In genomic region chr1:232422901-232423300, GRCh38 we compare ENCODE assay signal across 26 cellular contexts.
DNase-seq lines count a peak whose midpoint lies in the region; ATAC-seq, FAIRE-seq and TF ChIP-seq lines count a peak whose summit lies in the region.
"Had no signal": no experiment of that assay in that cellular context is flagged by ENCODE, and none has a peak within 500 bp of the region (broad histone marks: within the 10 kb centered on the region; RNA-seq: fewer than 3 reads in every experiment).

No MANE protein-coding gene starts in this region.

- H3K4me3 ChIP-seq in MG63 (no peak overlapping the region), osteoblast (ENCODE audit: insufficient read depth, low read length) (no peak overlapping the region)
- H3K4me3 ChIP-seq: cardiac muscle cell, dorsolateral prefrontal cortex, K562, neural progenitor cell, spleen had no signal

- DNase-seq in D721Med (ENCODE audit: insufficient read length, low spot score) = no peak
- peak; percentile 30 for DNase-seq in MG63
- DNase-seq in amniotic epithelial cell (ENCODE audit: low read depth) = peak; percentile 32
- no peak for DNase-seq in foreskin keratinocyte
- no peak for DNase-seq in left cardiac atrium
- no peak for DNase-seq in NCI-H774 (lab: John Stamatoyannopoulos, UW)
- DNase-seq in osteoblast (ENCODE audit: insufficient read length, low spot score, missing footprints) = no peak
- DNase-seq: ACHN; activated naive CD8-positive, alpha-beta T cell treated with anti-CD3 and anti-CD28 coated beads, Interleukin-2, amount 50 U/mL, for 24 hours; dorsolateral prefrontal cortex; GF-D8; head of caudate nucleus; HFFc6; left ventricle myocardium superior; NCI-H1105 treated with DMSO at 0.1 percent for 48 hours; NCI-H526; OCI-M1; spleen had no signal

- ATAC-seq in foreskin keratinocyte (peak; percentile 66), left cardiac atrium (no peak), HG02798 (IDR thresholded peaks at IDR 0.05; ENCODE audit: poor library complexity, unreplicated experiment) (no peak)
- ATAC-seq: activated CD4-positive, CD25-positive, alpha-beta regulatory T cell treated with anti-CD3 and anti-CD28 coated beads, Interleukin-2, amount 50 U/mL, for 24 hours; activated naive CD8-positive, alpha-beta T cell treated with anti-CD3 and anti-CD28 coated beads, Interleukin-2, amount 50 U/mL, for 24 hours; activated T-helper 17 cell treated with anti-CD3 and anti-CD28 coated beads, Interleukin-2, amount 50 U/mL, for 72 hours; K562; left ventricle myocardium superior had no signal

- H3K27me3 ChIP-seq in MG63 (no peaks in the 10 kb centered on the region), foreskin keratinocyte (no peaks in the 10 kb centered on the region), osteoblast (ENCODE audit: insufficient read depth, low read length) (no peaks in the 10 kb centered on the region)
- H3K27me3 ChIP-seq: cardiac muscle cell, dorsolateral prefrontal cortex, neural progenitor cell, spleen had no signal

- H3K4me2 ChIP-seq in osteoblast (ENCODE audit: insufficient read depth, low read length) = no peak overlapping the region
- H3K4me2 ChIP-seq: neural progenitor cell had no signal

- H4K20me1 ChIP-seq in osteoblast (ENCODE audit: insufficient read depth, low read length) = no peaks in the 10 kb centered on the region

- H3K27ac ChIP-seq in foreskin keratinocyte (peak overlapping the region; percentile 33), osteoblast (ENCODE audit: low read depth, low read length) (no peak overlapping the region)
- H3K27ac ChIP-seq: C4-2B, cardiac muscle cell, dorsolateral prefrontal cortex, HL-60, neural progenitor cell, spleen had no signal

- intact Hi-C loops in left cardiac atrium (cut with DNase I) = no loop called here

- H3K4me1 ChIP-seq in foreskin keratinocyte (peaks cover 9% of the 10 kb centered on the region), osteoblast (ENCODE audit: insufficient read depth, low read length) (peaks cover 12% of the 10 kb centered on the region)
- H3K4me1 ChIP-seq: neural progenitor cell had no signal

- H3K36me3 ChIP-seq in MG63 = peaks cover 74% of the 10 kb centered on the region
- H3K36me3 ChIP-seq in osteoblast (ENCODE audit: insufficient read depth, low read length) = no peaks in the 10 kb centered on the region
- H3K36me3 ChIP-seq: neural progenitor cell had no signal

- peak; percentile 67 for FAIRE-seq in D721Med (lab: Jason Lieb, UNC)
- FAIRE-seq: K562 had no signal

- H3K9me3 ChIP-seq in MG63 (no peaks in the 10 kb centered on the region), osteoblast (ENCODE audit: low read depth, low read length) (no peaks in the 10 kb centered on the region)
- H3K9me3 ChIP-seq: spleen had no signal

- H2AFZ ChIP-seq in osteoblast (ENCODE audit: low read length) = no peak overlapping the region
- H2AFZ ChIP-seq: neural progenitor cell had no signal

- H3K79me2 ChIP-seq in osteoblast (ENCODE audit: insufficient read depth, low read length) = no peaks in the 10 kb centered on the region

- no peak for TF ChIP-seq CTCF in D721Med (IDR thresholded peaks at IDR 0.05; ENCODE audit: insufficient read depth, missing control alignments)
- TF ChIP-seq CTCF in foreskin keratinocyte (conservative IDR thresholded peaks at IDR 0.05) = no peak
- no peak for TF ChIP-seq CTCF in osteoblast (IDR thresholded peaks at IDR 0.05; ENCODE audit: extremely low read depth, low read depth, low read length)

Comparison
In these comparisons a context has a peak if more than half of its experiments do, and no peak if none do; other contexts are left out.
1. DNase-seq: peak in MG63 (single experiment) and amniotic epithelial cell (single experiment); none in D721Med (single experiment), foreskin keratinocyte (0 of 2), left cardiac atrium (single experiment), NCI-H774 (single experiment) and osteoblast (single experiment).